ENCODE assay signal across 12 cellular contexts in genomic region chr1:24374891-24375786, GRCh38. TPM values are rescaled to one million over a fixed set of nuclear protein-coding genes. Genes with fewer than 3 reads are reported as not detected.
DNase-seq lines count a peak whose midpoint lies in the region; ATAC-seq and TF ChIP-seq lines count a peak whose summit lies in the region.
"Had no signal": no experiment of that assay in that cellular context is flagged by ENCODE, and none has a peak within 500 bp of the region (broad histone marks: within the 10 kb centered on the region; RNA-seq: fewer than 3 reads in every experiment).

No MANE protein-coding gene starts in this region.

- no peaks in the 10 kb centered on the region for H3K9me3 Mint-ChIP-seq in activated B cell treated with CpG ODN at 0.5 μM for 24 hours

- H3K4me3 Mint-ChIP-seq in activated B cell treated with CpG ODN at 0.5 μM for 24 hours = no peak overlapping the region

- POLR2A ChIA-PET in activated B cell treated with CpG ODN at 0.5 μM for 24 hours (lab: Charles Lee) = no interaction called here
- POLR2A ChIA-PET in HEK293T (lab: Yijun Ruan, JAX) = no interaction called here

- H3K27me3 Mint-ChIP-seq in activated B cell treated with CpG ODN at 0.5 μM for 24 hours = no peaks in the 10 kb centered on the region

- ATAC-seq in activated B cell treated with CpG ODN at 0.5 μM for 24 hours (ENCODE audit: low read depth) = no peak
- no peak for ATAC-seq in left lobe of liver
- ATAC-seq in HG02642 (IDR thresholded peaks at IDR 0.05; ENCODE audit: poor library complexity, unreplicated experiment) = no peak
- no peak for ATAC-seq in HG02981 (IDR thresholded peaks at IDR 0.05; ENCODE audit: unreplicated experiment)
- ATAC-seq: left cardiac atrium had no signal

- CTCF ChIA-PET in activated B cell treated with CpG ODN at 0.5 μM for 24 hours (lab: Charles Lee) (no interaction called here), HEK293T (lab: Yijun Ruan, JAX) (no interaction called here)

- H3K27ac Mint-ChIP-seq in activated B cell treated with CpG ODN at 0.5 μM for 24 hours = peak overlapping the region; percentile 3

- intact Hi-C loops in activated B cell treated with CpG ODN at 0.5 μM for 24 hours (cut with micrococcal nuclease) = no loop called here

- DNase-seq in EH (ENCODE audit: low read depth) (peak; percentile 53), NCI-H1417 treated with DMSO at 0.1 percent for 48 hours (lab: John Stamatoyannopoulos, UW) (peak; percentile 44), activated B cell treated with CpG ODN at 0.5 μM for 24 hours (no peak), left lobe of liver (ENCODE audit: low spot score) (peak; percentile 14), epidermal melanocyte (ENCODE audit: insufficient read length, low spot score) (no peak), HEK293T (ENCODE audit: extremely low spot score) (no peak)
- DNase-seq: GOT3, left cardiac atrium, ovary, thyroid gland had no signal

- H3K4me1 Mint-ChIP-seq in activated B cell treated with CpG ODN at 0.5 μM for 24 hours = peaks cover 20% of the 10 kb centered on the region

- peaks cover 17% of the 10 kb centered on the region for H3K36me3 Mint-ChIP-seq in activated B cell treated with CpG ODN at 0.5 μM for 24 hours (ENCODE audit: low read depth)

- no peak for TF ChIP-seq CTCF in activated B cell treated with CpG ODN at 0.5 μM for 24 hours (IDR thresholded peaks at IDR 0.05)

TF ChIP-seq in HEK293T, 16 proteins besides CTCF, POLR2A, EP300 and RAD21:
- TF ChIP-seq SUZ12 (IDR thresholded peaks at IDR 0.05) (no peak), LEF1 (IDR thresholded peaks at IDR 0.05; ENCODE audit: borderline replicate concordance) (no peak), FOXK2 (IDR thresholded peaks at IDR 0.05) (no peak), PKNOX1 (IDR thresholded peaks at IDR 0.05) (no peak), BHLHE40 (IDR thresholded peaks at IDR 0.05; ENCODE audit: borderline replicate concordance) (no peak), FOXM1 (IDR thresholded peaks at IDR 0.05; ENCODE audit: borderline replicate concordance) (no peak), SP1 (IDR thresholded peaks at IDR 0.05) (no peak), FOXA1 (IDR thresholded peaks at IDR 0.05) (no peak)

RNA-seq across cellular contexts. Expression of gene STPG1, which starts 38.4 kb away (rescaled TPM):
- total RNA-seq in activated B cell treated with CpG ODN at 0.5 μM for 24 hours (5.5 and 7.4 TPM in 2 replicates), left lobe of liver (1.1 TPM)

RNA-seq across cellular contexts. Expression of gene NIPAL3, which starts 40.5 kb away (rescaled TPM):
- total RNA-seq in activated B cell treated with CpG ODN at 0.5 μM for 24 hours (21.0 and 23.2 TPM in 2 replicates), left lobe of liver (6.3 TPM)

RNA-seq across cellular contexts. Expression of gene GRHL3, which starts 56.0 kb away (rescaled TPM):
- 0.64 and 0.78 TPM in 2 replicates for total RNA-seq in activated B cell treated with CpG ODN at 0.5 μM for 24 hours
- total RNA-seq in left lobe of liver = 0.40 TPM

Comparison
In these comparisons a context has a peak if more than half of its experiments do, and no peak if none do; other contexts are left out.
1. DNase-seq: peak in EH (single experiment), NCI-H1417 treated with DMSO at 0.1 percent for 48 hours (single experiment) and left lobe of liver (single experiment); none in activated B cell treated with CpG ODN at 0.5 μM for 24 hours (single experiment), epidermal melanocyte (single experiment) and HEK293T (single experiment).